Comparison of ENCODE assay signal across 1 cellular context in the genomic region with DNA sequence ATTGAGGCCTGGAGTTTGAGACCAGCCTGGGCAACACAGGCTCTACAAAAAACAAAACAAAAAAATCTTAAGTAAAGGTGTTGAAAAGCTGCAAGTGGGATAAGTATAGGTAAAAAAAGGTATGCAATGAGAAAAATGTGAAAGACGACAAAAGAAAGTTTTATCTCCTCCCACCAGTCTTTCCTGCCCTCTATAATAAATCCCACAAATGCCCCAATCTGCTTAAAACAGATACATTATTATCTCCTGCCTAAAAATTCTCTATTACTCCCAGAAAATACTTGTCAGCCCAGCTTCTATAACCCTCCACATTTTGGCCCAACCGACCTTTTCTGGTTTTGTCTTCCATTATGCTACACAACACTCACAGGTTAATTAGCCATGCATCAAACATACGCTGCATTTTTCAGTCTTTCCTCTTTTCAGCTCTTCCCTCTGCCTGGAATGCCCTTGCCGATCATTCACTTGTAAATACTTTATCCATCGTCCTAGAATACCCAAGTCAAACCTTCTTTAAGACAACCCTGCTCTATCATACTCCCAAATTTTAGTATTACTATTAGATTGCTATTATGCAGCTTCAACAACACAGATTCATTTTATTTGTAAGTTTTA.
TF ChIP-seq lines count a peak whose summit lies in the region.

No MANE protein-coding gene starts in this region.

TF ChIP-seq in WTC11, 78 proteins besides CTCF, POLR2A, EP300 and RAD21 (continued from another document):
- TF ChIP-seq ERG (CRISPR knock-in tag; IDR thresholded peaks at IDR 0.05) (no peak), E2F5 (CRISPR knock-in tag; IDR thresholded peaks at IDR 0.05) (no peak), ZNF219 (CRISPR knock-in tag; IDR thresholded peaks at IDR 0.05; ENCODE audit: borderline replicate concordance) (no peak)
